8 cellular contexts compared by ENCODE assay signal in the genomic region with DNA sequence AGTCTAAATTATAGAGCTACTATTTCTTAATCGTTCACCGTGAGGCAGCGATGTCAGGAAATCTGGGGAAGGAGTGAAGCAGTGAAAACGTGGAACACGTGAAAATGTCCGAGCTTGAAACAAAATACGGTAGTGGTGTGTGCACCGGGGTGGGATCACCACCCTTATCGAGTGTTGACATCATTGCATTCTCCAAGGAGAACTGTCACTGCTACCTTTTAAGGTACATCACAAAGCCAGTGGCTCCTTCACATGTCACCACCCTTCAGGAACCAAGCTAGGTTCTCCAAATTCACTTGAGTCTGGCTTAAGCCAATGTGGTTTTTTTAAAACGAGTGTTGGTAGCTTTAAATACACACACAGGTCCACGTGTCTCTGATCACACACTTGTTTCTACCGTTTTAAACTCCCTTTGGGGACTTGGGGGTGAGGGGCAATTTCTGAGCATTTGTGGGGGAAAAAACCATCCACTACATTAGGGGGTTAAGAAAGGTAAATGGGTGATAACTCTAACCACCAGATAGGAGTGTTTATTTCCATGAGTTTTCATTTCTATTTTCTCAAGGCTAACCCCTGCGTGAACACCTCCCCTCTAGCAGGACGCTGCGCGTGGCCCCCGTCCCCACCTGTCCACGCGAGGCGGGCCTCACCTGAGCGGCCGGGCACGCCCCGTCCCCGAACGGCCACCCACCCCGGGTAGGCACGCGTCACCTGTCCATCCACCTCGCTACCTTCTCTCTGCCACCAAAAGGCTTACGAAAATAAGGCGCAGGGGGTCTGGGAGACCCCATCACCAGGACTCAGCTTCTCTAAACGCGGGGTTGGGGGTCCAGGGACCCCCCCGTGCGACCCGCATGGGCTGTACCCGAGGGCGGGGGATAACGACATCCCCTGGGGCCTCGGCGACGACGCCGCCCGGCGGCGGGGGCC. TPM values are rescaled to one million over a fixed set of nuclear protein-coding genes. Genes with fewer than 3 reads are reported as not detected.
DNase-seq lines count a peak whose midpoint lies in the region; ATAC-seq and TF ChIP-seq lines count a peak whose summit lies in the region.

No MANE protein-coding gene starts in this region.

- peak; percentile 34 for ATAC-seq in CD8-positive, alpha-beta T cell
- ATAC-seq in HG03442 (IDR thresholded peaks at IDR 0.05; ENCODE audit: unreplicated experiment) (peak; percentile 26), PC-3 (peak; percentile 34)
- peak; percentile 30 to 39 for ATAC-seq in activated naive CD4-positive, alpha-beta T cell treated with anti-CD3 and anti-CD28 coated beads, Interleukin-2, amount 50 U/mL, for 72 hours

- TF ChIP-seq CTCF in CD8-positive, alpha-beta T cell (IDR thresholded peaks at IDR 0.05) = no peak
- TF ChIP-seq CTCF in PC-3 (conservative IDR thresholded peaks at IDR 0.05; ENCODE audit: low read depth, low read length) (no peak), glutamatergic neuron (IDR thresholded peaks at IDR 0.05; ENCODE audit: partially characterized antibody, unreplicated experiment) (no peak), progenitor cell of endocrine pancreas (IDR thresholded peaks at IDR 0.05; ENCODE audit: unreplicated experiment) (no peak)

- H3K4me1 ChIP-seq in CD8-positive, alpha-beta T cell (ENCODE audit: insufficient read depth, low read length) = peaks cover 14% of the 10 kb centered on the region
- peaks cover 20% of the 10 kb centered on the region for H3K4me1 ChIP-seq in PC-3 (ENCODE audit: insufficient read depth, low read length)

- POLR2A ChIA-PET in CD8-positive, alpha-beta T cell (lab: Charles Lee) = interaction anchor here (0.6 to 3.5 kb wide), 6 partner anchors 15 to 526 kb away, joined by 3 to 19 read pairs (median 4); a partner anchor contains a TSS
- POLR2A ChIA-PET in PC-3 (lab: Charles Lee; ENCODE audit: unreplicated experiment) = interaction anchor here (0.6 to 0.7 kb wide), 3 partner anchors 10 to 467 kb away, joined by 3 to 7 read pairs (median 4); no protein-coding TSS in a partner anchor

- H3K79me2 ChIP-seq in PC-3 (ENCODE audit: low read length) = peaks cover 50% of the 10 kb centered on the region

- H3K4me1 Mint-ChIP-seq in CD8-positive, alpha-beta T cell (ENCODE audit: low read depth) = peaks cover 27% of the 10 kb centered on the region
- H3K4me1 Mint-ChIP-seq in glutamatergic neuron (ENCODE audit: low read depth, unreplicated experiment) (peaks cover 16% of the 10 kb centered on the region), progenitor cell of endocrine pancreas (ENCODE audit: low read depth) (peaks cover 9% of the 10 kb centered on the region)

- H3K36me3 ChIP-seq in CD8-positive, alpha-beta T cell (ENCODE audit: insufficient read depth, low read length) = no peaks in the 10 kb centered on the region
- no peaks in the 10 kb centered on the region for H3K36me3 ChIP-seq in PC-3 (ENCODE audit: low read depth, low read length)

- H3K36me3 Mint-ChIP-seq in CD8-positive, alpha-beta T cell = peaks cover 8% of the 10 kb centered on the region
- H3K36me3 Mint-ChIP-seq in activated naive CD4-positive, alpha-beta T cell treated with anti-CD3 and anti-CD28 coated beads, Interleukin-2, amount 50 U/mL, for 72 hours = no peaks in the 10 kb centered on the region
- H3K36me3 Mint-ChIP-seq in glutamatergic neuron (ENCODE audit: unreplicated experiment) = no peaks in the 10 kb centered on the region
- H3K36me3 Mint-ChIP-seq in progenitor cell of endocrine pancreas (ENCODE audit: insufficient read depth) = no peaks in the 10 kb centered on the region

- no peaks in the 10 kb centered on the region for H3K9me3 ChIP-seq in CD8-positive, alpha-beta T cell (ENCODE audit: low read length)
- H3K9me3 ChIP-seq in PC-3 (ENCODE audit: low read length) = no peaks in the 10 kb centered on the region

- peak in 3 of 7 experiments; percentile 21 to 58 (median 24) for DNase-seq in CD8-positive, alpha-beta T cell
- DNase-seq in GM19240 (ENCODE audit: insufficient read length, low spot score) (peak; percentile 16), PC-3 (peak; percentile 44), glutamatergic neuron (peak; percentile 44), progenitor cell of endocrine pancreas (ENCODE audit: low spot score, unreplicated experiment) (no peak), DMS153 (lab: John Stamatoyannopoulos, UW) (no peak)
- DNase-seq in activated naive CD4-positive, alpha-beta T cell treated with anti-CD3 and anti-CD28 coated beads, Interleukin-2, amount 50 U/mL, for 72 hours (ENCODE audit: low spot score in 2 of 2) = peak in 1 of 2 donors; percentile 41

- intact Hi-C loops in CD8-positive, alpha-beta T cell (cut with DNase I, micrococcal nuclease) = loop anchor here (1.0 to 2.0 kb wide), 3 partner anchors 133 to 185 kb away; a partner anchor contains a TSS
- intact Hi-C loops in PC-3 (cut with micrococcal nuclease) = no loop called here

- peak overlapping the region; percentile 50 for H3K27ac ChIP-seq in CD8-positive, alpha-beta T cell (ENCODE audit: low read depth, low read length)
- H3K27ac ChIP-seq in PC-3 (ENCODE audit: low read length) = peak overlapping the region; percentile 25

- H3K27me3 Mint-ChIP-seq in CD8-positive, alpha-beta T cell (ENCODE audit: low read depth) = no peaks in the 10 kb centered on the region
- H3K27me3 Mint-ChIP-seq in glutamatergic neuron (ENCODE audit: unreplicated experiment) (peaks cover 7% of the 10 kb centered on the region), progenitor cell of endocrine pancreas (no peaks in the 10 kb centered on the region)

- peak overlapping the region; percentile 91 for H3K27ac Mint-ChIP-seq in CD8-positive, alpha-beta T cell
- peak overlapping the region; percentile 70 to 72 for H3K27ac Mint-ChIP-seq in activated naive CD4-positive, alpha-beta T cell treated with anti-CD3 and anti-CD28 coated beads, Interleukin-2, amount 50 U/mL, for 72 hours
- H3K27ac Mint-ChIP-seq in glutamatergic neuron (ENCODE audit: unreplicated experiment) (peak overlapping the region; percentile 87), progenitor cell of endocrine pancreas (peak overlapping the region; percentile 69)

- H3K4me2 ChIP-seq in PC-3 (ENCODE audit: low read length) = peak overlapping the region; percentile 96

- CTCF ChIA-PET in CD8-positive, alpha-beta T cell (lab: Charles Lee) = interaction anchor here (1.3 to 1.5 kb wide), 3 partner anchors 46 to 230 kb away, joined by 4 to 8 read pairs (median 4); no protein-coding TSS in a partner anchor
- CTCF ChIA-PET in PC-3 (lab: Charles Lee) = interaction anchor here (0.7 to 1.0 kb wide), 3 partner anchors 239 to 595 kb away, joined by 3 read pairs; no protein-coding TSS in a partner anchor

- TSS peak; percentile 45 for BruUV-seq in PC-3 (replicated peaks; lab: Mats Ljungman, UMichigan)

- H4K20me1 ChIP-seq in PC-3 (ENCODE audit: low read length) = no peaks in the 10 kb centered on the region

- peak overlapping the region; percentile 89 for H3K4me3 ChIP-seq in CD8-positive, alpha-beta T cell (ENCODE audit: low read depth, low read length)
- peak overlapping the region; percentile 74 for H3K4me3 ChIP-seq in PC-3 (ENCODE audit: low read length)

- H3K9me3 Mint-ChIP-seq in CD8-positive, alpha-beta T cell = no peaks in the 10 kb centered on the region
- H3K9me3 Mint-ChIP-seq in activated naive CD4-positive, alpha-beta T cell treated with anti-CD3 and anti-CD28 coated beads, Interleukin-2, amount 50 U/mL, for 72 hours = no peaks in the 10 kb centered on the region
- peaks cover 7% of the 10 kb centered on the region for H3K9me3 Mint-ChIP-seq in glutamatergic neuron (ENCODE audit: unreplicated experiment)
- H3K9me3 Mint-ChIP-seq in progenitor cell of endocrine pancreas (ENCODE audit: low read depth) = no peaks in the 10 kb centered on the region

- no peaks in the 10 kb centered on the region for H3K27me3 ChIP-seq in CD8-positive, alpha-beta T cell (ENCODE audit: insufficient read depth, low read length)
- H3K27me3 ChIP-seq in PC-3 (ENCODE audit: low read length) = no peaks in the 10 kb centered on the region

- peak overlapping the region; percentile 77 for H2AFZ ChIP-seq in PC-3 (ENCODE audit: low read length)

- no peaks in the 10 kb centered on the region for H3K9me2 ChIP-seq in PC-3 (replicated peaks; ENCODE audit: low read length)

- peak overlapping the region; percentile 81 for H3K9ac ChIP-seq in PC-3 (ENCODE audit: low read length)

- peak overlapping the region; percentile 90 for H3K4me3 Mint-ChIP-seq in CD8-positive, alpha-beta T cell
- H3K4me3 Mint-ChIP-seq in glutamatergic neuron (ENCODE audit: unreplicated experiment) = peak overlapping the region; percentile 86
- H3K4me3 Mint-ChIP-seq in progenitor cell of endocrine pancreas (ENCODE audit: low read depth) = peak overlapping the region; percentile 80

- no peaks in the 10 kb centered on the region for H3F3A ChIP-seq in PC-3 (ENCODE audit: low read length, unreplicated experiment)

RNA-seq across cellular contexts. Expression of a gene that starts 1.0 kb away (rescaled TPM):
- total RNA-seq in CD8-positive, alpha-beta T cell = 1 to 10 TPM; 8.5 to 9.2 TPM
- total RNA-seq in PC-3 (2014; rRNA removed) = 13.4 and 16.8 TPM in 2 replicates
- 10 to 100 TPM; 13.1 to 23.0 TPM for total RNA-seq in activated naive CD4-positive, alpha-beta T cell treated with anti-CD3 and anti-CD28 coated beads, Interleukin-2, amount 50 U/mL, for 72 hours
- total RNA-seq in glutamatergic neuron (ENCODE audit: unreplicated experiment) = 10.2 TPM
- total RNA-seq in progenitor cell of endocrine pancreas = 14.0 and 16.2 TPM in 2 replicates

Comparison
In these comparisons a context has a peak if more than half of its experiments do, and no peak if none do; other contexts are left out.
1. DNase-seq: peak in GM19240 (single experiment), PC-3 (single experiment) and glutamatergic neuron (single experiment); none in progenitor cell of endocrine pancreas (single experiment) and DMS153 (single experiment).
2. Peak in every context shown above with its lines, with median percentiles within 50 percentile points of each other: ATAC-seq, H3K27ac Mint-ChIP-seq and H3K4me3 Mint-ChIP-seq.